In the genomic region with DNA sequence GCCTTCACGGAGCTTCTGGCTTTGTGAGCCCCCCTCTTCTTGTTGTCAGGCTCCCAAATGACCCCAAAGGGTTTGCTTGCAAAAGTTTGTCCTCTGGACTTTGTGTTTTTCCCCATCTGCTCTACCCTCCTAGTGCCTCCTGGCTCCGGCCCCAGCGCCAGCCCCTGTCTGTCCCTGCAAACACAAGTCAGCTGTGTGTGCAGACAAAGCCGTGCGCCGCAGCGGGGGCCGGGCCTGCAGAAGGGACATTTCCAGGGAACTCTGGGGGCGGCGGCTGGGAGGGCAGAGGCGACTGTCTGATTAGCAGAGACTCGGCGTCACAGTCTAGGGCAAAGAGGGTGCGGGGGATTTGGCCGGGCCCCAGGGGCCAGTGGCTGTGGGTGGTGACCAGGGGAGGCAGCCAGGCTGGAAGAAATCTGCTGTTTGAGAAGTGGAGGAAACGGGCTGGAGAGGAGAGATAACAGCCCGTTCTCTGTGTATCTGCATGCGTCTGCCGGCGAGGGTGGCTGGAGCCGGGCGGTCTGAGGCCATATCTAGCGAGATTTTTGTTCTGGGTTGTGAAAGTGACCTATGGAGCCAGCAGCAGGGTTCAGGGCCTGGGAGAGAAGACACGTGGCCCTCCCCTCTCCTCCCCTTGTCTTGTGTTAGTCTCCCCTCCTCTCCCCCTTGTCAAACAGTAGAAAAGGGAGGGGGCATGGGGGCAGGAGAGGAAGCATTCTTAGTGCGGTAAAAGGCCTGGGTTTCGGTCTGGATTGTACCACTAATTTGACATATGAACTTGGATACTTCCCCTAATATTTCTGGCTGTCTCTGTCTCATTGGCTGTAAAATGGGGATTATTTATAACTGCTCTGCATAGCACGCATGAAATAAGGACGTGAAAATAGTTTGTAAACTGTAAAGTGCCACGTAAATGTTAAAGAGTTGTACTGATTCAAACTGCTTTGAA, we compare ENCODE assay signal across 9 cellular contexts.
A peak's percentile ranks its signal among the peaks of the same experiment; 100 is the strongest.
DNase-seq lines count a peak whose midpoint lies in the region; ATAC-seq, FAIRE-seq and TF ChIP-seq lines count a peak whose summit lies in the region.
"Had no signal": no experiment of that assay in that cellular context is flagged by ENCODE, and none has a peak within 500 bp of the region (broad histone marks: within the 10 kb centered on the region; RNA-seq: fewer than 3 reads in every experiment).

No MANE protein-coding gene starts in this region.

- H2AFZ ChIP-seq in K562 (ENCODE audit: low read depth, low read length) (no peak overlapping the region; the same call in 1 of the 2 replicates), Karpas-422 (ENCODE audit: low read length) (no peak overlapping the region)

- no peak overlapping the region for H3K4me3 ChIP-seq in K562
- H3K4me3 ChIP-seq in skeletal muscle satellite cell (ENCODE audit: low read length): peak overlapping the region; percentile 55
- no peak overlapping the region for H3K4me3 ChIP-seq in Karpas-422 (ENCODE audit: low read length)

- peak overlapping the region; percentile 32; the same call in 1 of the 2 replicates for H3K4me2 ChIP-seq in K562 (ENCODE audit: insufficient read depth, low read length)
- peak overlapping the region; percentile 76 for H3K4me2 ChIP-seq in skeletal muscle satellite cell (ENCODE audit: low read length)
- no peak overlapping the region for H3K4me2 ChIP-seq in Karpas-422 (ENCODE audit: low read depth, low read length, poor library complexity, severe bottlenecking)

- H3K27ac ChIP-seq in K562 (ENCODE audit: extremely low read depth, low read depth, low read length) (peak overlapping the region; percentile 65; the same call in 2 of the 3 replicates), Karpas-422 (ENCODE audit: low read length) (no peak overlapping the region)

- CTCF ChIA-PET in HEK293T (lab: Yijun Ruan, JAX) (no interaction called here), K562 (lab: Yijun Ruan, JAX; ENCODE audit: low intra/inter-chr PET ratio) (no interaction called here)

- in situ Hi-C loops in K562 (cut with MboI): no loop called here

- ATAC-seq in K562: peak; percentile 94
- ATAC-seq in GM21515 (IDR thresholded peaks at IDR 0.05; ENCODE audit: unreplicated experiment): no peak

- no peaks in the 10 kb centered on the region for H3K36me3 ChIP-seq in K562 (ENCODE audit: control insufficient read depth, insufficient read depth, low read length)
- peaks cover 20% of the 10 kb centered on the region for H3K36me3 ChIP-seq in skeletal muscle satellite cell (ENCODE audit: insufficient read depth, low read length)
- no peaks in the 10 kb centered on the region for H3K36me3 ChIP-seq in Karpas-422 (ENCODE audit: insufficient read depth, low read length)

- TF ChIP-seq POLR2A in K562 (conservative IDR thresholded peaks at IDR 0.05): no peak

- no peaks in the 10 kb centered on the region for H3K79me2 ChIP-seq in K562 (ENCODE audit: control insufficient read depth, insufficient read depth, low read length)
- no peaks in the 10 kb centered on the region for H3K79me2 ChIP-seq in Karpas-422 (ENCODE audit: low read length)

- POLR2A ChIA-PET in HEK293T (lab: Yijun Ruan, JAX) (no interaction called here), K562 (lab: Yijun Ruan, JAX) (interaction anchor here (0.5 to 1.0 kb wide), 2 partner anchors 16 to 618 kb away, joined by 3 read pairs; no protein-coding TSS in a partner anchor)

- H3K27me3 ChIP-seq in K562 (ENCODE audit: control insufficient read depth in 2 of 2, insufficient read depth in 2 of 2, low read length in 2 of 2) (no peaks in the 10 kb centered on the region), skeletal muscle satellite cell (ENCODE audit: control insufficient read depth, insufficient read depth, low read length) (no peaks in the 10 kb centered on the region), Karpas-422 (ENCODE audit: low read length) (no peaks in the 10 kb centered on the region)

- FAIRE-seq in K562 (lab: Jason Lieb, UNC): peak; percentile 95

- peak; percentile 12 to 44 for TF ChIP-seq RAD21 in K562 (CRISPR knock-in tag; conservative IDR thresholded peaks at IDR 0.05 in 1 of 2, IDR thresholded peaks at IDR 0.05 in 1 of 2)

- no TSS peak for BruUV-seq in K562 (replicated peaks; lab: Mats Ljungman, UMichigan)

- TF ChIP-seq CTCF in K562 (IDR thresholded peaks at IDR 0.05 in 2 of 3, conservative IDR thresholded peaks at IDR 0.05 in 1 of 3; ENCODE audit: insufficient read depth in 2 of 3, low read depth in 1 of 3, low read length in 3 of 3): no peak

- TF ChIP-seq EP300 in K562 (IDR thresholded peaks at IDR 0.05; ENCODE audit: low read length): peak; percentile 94

- H3K9ac ChIP-seq in K562 (ENCODE audit: insufficient read depth in 1 of 2, low read depth in 2 of 2, low read length in 2 of 2): 0 out of 4 replicates have a peak overlapping the region, but pooled peaks of 1 of the 2 experiments have one; percentile 16
- peak overlapping the region; percentile 72 for H3K9ac ChIP-seq in skeletal muscle satellite cell (ENCODE audit: low read depth, low read length)
- H3K9ac ChIP-seq in Karpas-422 (ENCODE audit: low read length): no peak overlapping the region

- H3K4me1 ChIP-seq in K562 (replicated peaks in 1 of 2; ENCODE audit: control insufficient read depth in 2 of 2, insufficient read depth in 2 of 2, low read length in 2 of 2): peaks cover 18 to 42% of the 10 kb centered on the region in 2 experiments
- peaks cover 34% of the 10 kb centered on the region for H3K4me1 ChIP-seq in skeletal muscle satellite cell (ENCODE audit: control insufficient read depth, insufficient read depth, low read length)
- H3K4me1 ChIP-seq in Karpas-422 (ENCODE audit: low read length): peaks cover 40% of the 10 kb centered on the region

- intact Hi-C loops in K562 (cut with micrococcal nuclease): loop anchor here (2.0 to 10.0 kb wide), 3 partner anchors 113 to 397 kb away; no protein-coding TSS in a partner anchor

- no peaks in the 10 kb centered on the region for H3K9me2 ChIP-seq in Karpas-422 (replicated peaks; ENCODE audit: insufficient read depth, low read length)

- DNase-seq in HEK293T (ENCODE audit: extremely low spot score) (peak; percentile 10), K562 (ENCODE audit: extremely low read depth in 1 of 4, low spot score in 3 of 4) (peak; percentile 89 to 96 (median 92)), islet precursor cell (peak; percentile 90), NCI-H1048 (lab: John Stamatoyannopoulos, UW) (no peak), Karpas-422 (no peak), activated T-cell treated with anti-CD3 and anti-CD28 coated beads for 4 hours (no peak)
- DNase-seq: activated CD4-positive, alpha-beta T cell treated with anti-CD3 and anti-CD28 coated beads for 4 hours had no signal

- H3K9me3 ChIP-seq in K562 (replicated peaks; ENCODE audit: control insufficient read depth, insufficient read depth, low read depth, low read length): no peaks in the 10 kb centered on the region
- H3K9me3 ChIP-seq in skeletal muscle satellite cell (replicated peaks; ENCODE audit: low read length): no peaks in the 10 kb centered on the region
- no peaks in the 10 kb centered on the region for H3K9me3 ChIP-seq in Karpas-422 (ENCODE audit: low read length)

- peaks cover 27% of the 10 kb centered on the region for H4K20me1 ChIP-seq in K562 (replicated peaks; ENCODE audit: control insufficient read depth, insufficient read depth, low read length)
- H4K20me1 ChIP-seq in Karpas-422 (ENCODE audit: insufficient read depth, low read depth, low read length): no peaks in the 10 kb centered on the region

- under 1% methylated on average over 22 of the region's 29 CpGs for WGBS in K562 (ENCODE audit: insufficient coverage, low coverage, missing lambda C conversion rate)

- no peaks in the 10 kb centered on the region for H3K9me1 ChIP-seq in K562 (ENCODE audit: control insufficient read depth, insufficient read depth, low read length)

TF ChIP-seq in HEK293T, 16 proteins besides CTCF, POLR2A, EP300 and RAD21 (continues in another document):
- no peak for TF ChIP-seq FOXK2 (IDR thresholded peaks at IDR 0.05)
- no peak for TF ChIP-seq L3MBTL2 (conservative IDR thresholded peaks at IDR 0.05)
- no peak for TF ChIP-seq ELF4 (IDR thresholded peaks at IDR 0.05)
- TF ChIP-seq CTBP1 (IDR thresholded peaks at IDR 0.05; ENCODE audit: borderline replicate concordance): no peak
- no peak for TF ChIP-seq ZNF384 (IDR thresholded peaks at IDR 0.05)
- TF ChIP-seq LEF1 (IDR thresholded peaks at IDR 0.05; ENCODE audit: borderline replicate concordance): no peak
- no peak for TF ChIP-seq FOXA1 (IDR thresholded peaks at IDR 0.05)
- TF ChIP-seq FOXM1 (IDR thresholded peaks at IDR 0.05; ENCODE audit: borderline replicate concordance): no peak
- no peak for TF ChIP-seq SP1 (IDR thresholded peaks at IDR 0.05)
- TF ChIP-seq TARDBP (IDR thresholded peaks at IDR 0.05): no peak
- no peak for TF ChIP-seq ARNT (IDR thresholded peaks at IDR 0.05)

TF ChIP-seq in K562, 482 proteins besides CTCF, POLR2A, EP300 and RAD21 (continues in another document):
- TF ChIP-seq, protein P1, sequence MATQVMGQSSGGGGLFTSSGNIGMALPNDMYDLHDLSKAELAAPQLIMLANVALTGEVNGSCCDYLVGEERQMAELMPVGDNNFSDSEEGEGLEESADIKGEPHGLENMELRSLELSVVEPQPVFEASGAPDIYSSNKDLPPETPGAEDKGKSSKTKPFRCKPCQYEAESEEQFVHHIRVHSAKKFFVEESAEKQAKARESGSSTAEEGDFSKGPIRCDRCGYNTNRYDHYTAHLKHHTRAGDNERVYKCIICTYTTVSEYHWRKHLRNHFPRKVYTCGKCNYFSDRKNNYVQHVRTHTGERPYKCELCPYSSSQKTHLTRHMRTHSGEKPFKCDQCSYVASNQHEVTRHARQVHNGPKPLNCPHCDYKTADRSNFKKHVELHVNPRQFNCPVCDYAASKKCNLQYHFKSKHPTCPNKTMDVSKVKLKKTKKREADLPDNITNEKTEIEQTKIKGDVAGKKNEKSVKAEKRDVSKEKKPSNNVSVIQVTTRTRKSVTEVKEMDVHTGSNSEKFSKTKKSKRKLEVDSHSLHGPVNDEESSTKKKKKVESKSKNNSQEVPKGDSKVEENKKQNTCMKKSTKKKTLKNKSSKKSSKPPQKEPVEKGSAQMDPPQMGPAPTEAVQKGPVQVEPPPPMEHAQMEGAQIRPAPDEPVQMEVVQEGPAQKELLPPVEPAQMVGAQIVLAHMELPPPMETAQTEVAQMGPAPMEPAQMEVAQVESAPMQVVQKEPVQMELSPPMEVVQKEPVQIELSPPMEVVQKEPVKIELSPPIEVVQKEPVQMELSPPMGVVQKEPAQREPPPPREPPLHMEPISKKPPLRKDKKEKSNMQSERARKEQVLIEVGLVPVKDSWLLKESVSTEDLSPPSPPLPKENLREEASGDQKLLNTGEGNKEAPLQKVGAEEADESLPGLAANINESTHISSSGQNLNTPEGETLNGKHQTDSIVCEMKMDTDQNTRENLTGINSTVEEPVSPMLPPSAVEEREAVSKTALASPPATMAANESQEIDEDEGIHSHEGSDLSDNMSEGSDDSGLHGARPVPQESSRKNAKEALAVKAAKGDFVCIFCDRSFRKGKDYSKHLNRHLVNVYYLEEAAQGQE (CRISPR knock-in tag; IDR thresholded peaks at IDR 0.05; ENCODE audit: low read depth): no peak
- TF ChIP-seq ZNF561 (CRISPR knock-in tag; conservative IDR thresholded peaks at IDR 0.05): no peak
- peak; percentile 99 for TF ChIP-seq KDM1A (IDR thresholded peaks at IDR 0.05)
- no peak for TF ChIP-seq ZNF57 (CRISPR knock-in tag; IDR thresholded peaks at IDR 0.05)
- peak; percentile 55 to 69 for TF ChIP-seq NRF1 (conservative IDR thresholded peaks at IDR 0.05 in 1 of 2, IDR thresholded peaks at IDR 0.05 in 1 of 2)

Comparison
In these comparisons a context has a peak if more than half of its experiments do, and no peak if none do; other contexts are left out.
1. DNase-seq: peak in HEK293T (single experiment), K562 (4 of 4) and islet precursor cell (single experiment); none in NCI-H1048 (single experiment), Karpas-422 (single experiment) and activated T-cell treated with anti-CD3 and anti-CD28 coated beads for 4 hours (single experiment).